In the genomic region with DNA sequence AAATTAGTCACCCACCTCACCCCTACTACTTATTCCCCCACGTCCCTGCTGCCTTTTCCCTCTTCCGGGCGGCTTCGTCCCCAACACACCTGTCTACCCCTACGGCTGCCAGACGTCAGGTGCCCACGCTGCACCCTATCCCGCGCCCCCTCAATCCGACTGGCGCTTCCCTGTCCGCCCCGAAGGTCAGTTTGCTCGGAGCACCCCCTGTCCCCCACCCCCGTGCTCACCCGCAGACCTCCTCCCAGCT, we compare ENCODE assay signal across 1 cellular context.
TF ChIP-seq lines count a peak whose summit lies in the region.

No MANE protein-coding gene starts in this region.

TF ChIP-seq in HEK293, 187 proteins besides CTCF, POLR2A, EP300 and RAD21 (continued from another document):
- TF ChIP-seq, protein P1, sequence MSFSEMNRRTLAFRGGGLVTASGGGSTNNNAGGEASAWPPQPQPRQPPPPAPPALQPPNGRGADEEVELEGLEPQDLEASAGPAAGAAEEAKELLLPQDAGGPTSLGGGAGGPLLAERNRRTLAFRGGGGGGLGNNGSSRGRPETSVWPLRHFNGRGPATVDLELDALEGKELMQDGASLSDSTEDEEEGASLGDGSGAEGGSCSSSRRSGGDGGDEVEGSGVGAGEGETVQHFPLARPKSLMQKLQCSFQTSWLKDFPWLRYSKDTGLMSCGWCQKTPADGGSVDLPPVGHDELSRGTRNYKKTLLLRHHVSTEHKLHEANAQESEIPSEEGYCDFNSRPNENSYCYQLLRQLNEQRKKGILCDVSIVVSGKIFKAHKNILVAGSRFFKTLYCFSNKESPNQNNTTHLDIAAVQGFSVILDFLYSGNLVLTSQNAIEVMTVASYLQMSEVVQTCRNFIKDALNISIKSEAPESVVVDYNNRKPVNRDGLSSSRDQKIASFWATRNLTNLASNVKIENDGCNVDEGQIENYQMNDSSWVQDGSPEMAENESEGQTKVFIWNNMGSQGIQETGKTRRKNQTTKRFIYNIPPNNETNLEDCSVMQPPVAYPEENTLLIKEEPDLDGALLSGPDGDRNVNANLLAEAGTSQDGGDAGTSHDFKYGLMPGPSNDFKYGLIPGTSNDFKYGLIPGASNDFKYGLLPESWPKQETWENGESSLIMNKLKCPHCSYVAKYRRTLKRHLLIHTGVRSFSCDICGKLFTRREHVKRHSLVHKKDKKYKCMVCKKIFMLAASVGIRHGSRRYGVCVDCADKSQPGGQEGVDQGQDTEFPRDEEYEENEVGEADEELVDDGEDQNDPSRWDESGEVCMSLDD (tag by site-specific recombination; IDR thresholded peaks at IDR 0.05) = 0 out of 2 replicates have a peak, but pooled peaks have one; percentile 46
- TF ChIP-seq, protein P2, sequence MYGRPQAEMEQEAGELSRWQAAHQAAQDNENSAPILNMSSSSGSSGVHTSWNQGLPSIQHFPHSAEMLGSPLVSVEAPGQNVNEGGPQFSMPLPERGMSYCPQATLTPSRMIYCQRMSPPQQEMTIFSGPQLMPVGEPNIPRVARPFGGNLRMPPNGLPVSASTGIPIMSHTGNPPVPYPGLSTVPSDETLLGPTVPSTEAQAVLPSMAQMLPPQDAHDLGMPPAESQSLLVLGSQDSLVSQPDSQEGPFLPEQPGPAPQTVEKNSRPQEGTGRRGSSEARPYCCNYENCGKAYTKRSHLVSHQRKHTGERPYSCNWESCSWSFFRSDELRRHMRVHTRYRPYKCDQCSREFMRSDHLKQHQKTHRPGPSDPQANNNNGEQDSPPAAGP (tag by site-specific recombination; IDR thresholded peaks at IDR 0.05) = no peak
- TF ChIP-seq, protein P3, sequence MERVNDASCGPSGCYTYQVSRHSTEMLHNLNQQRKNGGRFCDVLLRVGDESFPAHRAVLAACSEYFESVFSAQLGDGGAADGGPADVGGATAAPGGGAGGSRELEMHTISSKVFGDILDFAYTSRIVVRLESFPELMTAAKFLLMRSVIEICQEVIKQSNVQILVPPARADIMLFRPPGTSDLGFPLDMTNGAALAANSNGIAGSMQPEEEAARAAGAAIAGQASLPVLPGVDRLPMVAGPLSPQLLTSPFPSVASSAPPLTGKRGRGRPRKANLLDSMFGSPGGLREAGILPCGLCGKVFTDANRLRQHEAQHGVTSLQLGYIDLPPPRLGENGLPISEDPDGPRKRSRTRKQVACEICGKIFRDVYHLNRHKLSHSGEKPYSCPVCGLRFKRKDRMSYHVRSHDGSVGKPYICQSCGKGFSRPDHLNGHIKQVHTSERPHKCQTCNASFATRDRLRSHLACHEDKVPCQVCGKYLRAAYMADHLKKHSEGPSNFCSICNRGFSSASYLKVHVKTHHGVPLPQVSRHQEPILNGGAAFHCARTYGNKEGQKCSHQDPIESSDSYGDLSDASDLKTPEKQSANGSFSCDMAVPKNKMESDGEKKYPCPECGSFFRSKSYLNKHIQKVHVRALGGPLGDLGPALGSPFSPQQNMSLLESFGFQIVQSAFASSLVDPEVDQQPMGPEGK (tag by site-specific recombination; IDR thresholded peaks at IDR 0.05) = peak; percentile 25; the same call in 1 of the 2 replicates
- TF ChIP-seq ZNF555 (tag by site-specific recombination; conservative IDR thresholded peaks at IDR 0.05) (no peak), ZNF239 (tag by site-specific recombination; IDR thresholded peaks at IDR 0.05) (no peak), ZNF558 (tag by site-specific recombination; IDR thresholded peaks at IDR 0.05) (no peak), ZBTB20 (tag by site-specific recombination; IDR thresholded peaks at IDR 0.05) (0 out of 2 replicates have a peak, but pooled peaks have one; percentile 65), ZNF223 (tag by site-specific recombination; IDR thresholded peaks at IDR 0.05) (no peak), ZNF677 (tag by site-specific recombination; IDR thresholded peaks at IDR 0.05) (no peak), ZNF777 (tag by site-specific recombination; IDR thresholded peaks at IDR 0.05; ENCODE audit: borderline replicate concordance) (peak; percentile 90; the same call in 1 of the 2 replicates), EGR2 (tag by site-specific recombination; IDR thresholded peaks at IDR 0.05; ENCODE audit: low read depth) (peak; percentile 61), RBAK (tag by site-specific recombination; IDR thresholded peaks at IDR 0.05) (no peak), ZNF623 (tag by site-specific recombination; IDR thresholded peaks at IDR 0.05) (no peak), ZNF2 (tag by site-specific recombination; IDR thresholded peaks at IDR 0.05) (no peak), GLIS2 (tag by site-specific recombination; IDR thresholded peaks at IDR 0.05) (peak; percentile 27; the same call in 1 of the 2 replicates), ZBTB8A (tag by site-specific recombination; IDR thresholded peaks at IDR 0.05) (no peak), ZNF792 (tag by site-specific recombination; IDR thresholded peaks at IDR 0.05) (no peak), ZFHX2 (tag by site-specific recombination; conservative IDR thresholded peaks at IDR 0.05) (peak; percentile 70), ZNF549 (tag by site-specific recombination; IDR thresholded peaks at IDR 0.05) (no peak)
- TF ChIP-seq, protein P4, sequence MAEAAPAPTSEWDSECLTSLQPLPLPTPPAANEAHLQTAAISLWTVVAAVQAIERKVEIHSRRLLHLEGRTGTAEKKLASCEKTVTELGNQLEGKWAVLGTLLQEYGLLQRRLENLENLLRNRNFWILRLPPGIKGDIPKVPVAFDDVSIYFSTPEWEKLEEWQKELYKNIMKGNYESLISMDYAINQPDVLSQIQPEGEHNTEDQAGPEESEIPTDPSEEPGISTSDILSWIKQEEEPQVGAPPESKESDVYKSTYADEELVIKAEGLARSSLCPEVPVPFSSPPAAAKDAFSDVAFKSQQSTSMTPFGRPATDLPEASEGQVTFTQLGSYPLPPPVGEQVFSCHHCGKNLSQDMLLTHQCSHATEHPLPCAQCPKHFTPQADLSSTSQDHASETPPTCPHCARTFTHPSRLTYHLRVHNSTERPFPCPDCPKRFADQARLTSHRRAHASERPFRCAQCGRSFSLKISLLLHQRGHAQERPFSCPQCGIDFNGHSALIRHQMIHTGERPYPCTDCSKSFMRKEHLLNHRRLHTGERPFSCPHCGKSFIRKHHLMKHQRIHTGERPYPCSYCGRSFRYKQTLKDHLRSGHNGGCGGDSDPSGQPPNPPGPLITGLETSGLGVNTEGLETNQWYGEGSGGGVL (tag by site-specific recombination; IDR thresholded peaks at IDR 0.05) = 0 out of 2 replicates have a peak, but pooled peaks have one; percentile 49
- TF ChIP-seq, protein P5, sequence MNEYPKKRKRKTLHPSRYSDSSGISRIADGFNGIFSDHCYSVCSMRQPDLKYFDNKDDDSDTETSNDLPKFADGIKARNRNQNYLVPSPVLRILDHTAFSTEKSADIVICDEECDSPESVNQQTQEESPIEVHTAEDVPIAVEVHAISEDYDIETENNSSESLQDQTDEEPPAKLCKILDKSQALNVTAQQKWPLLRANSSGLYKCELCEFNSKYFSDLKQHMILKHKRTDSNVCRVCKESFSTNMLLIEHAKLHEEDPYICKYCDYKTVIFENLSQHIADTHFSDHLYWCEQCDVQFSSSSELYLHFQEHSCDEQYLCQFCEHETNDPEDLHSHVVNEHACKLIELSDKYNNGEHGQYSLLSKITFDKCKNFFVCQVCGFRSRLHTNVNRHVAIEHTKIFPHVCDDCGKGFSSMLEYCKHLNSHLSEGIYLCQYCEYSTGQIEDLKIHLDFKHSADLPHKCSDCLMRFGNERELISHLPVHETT (tag by site-specific recombination; IDR thresholded peaks at IDR 0.05) = no peak
- TF ChIP-seq, protein P6, sequence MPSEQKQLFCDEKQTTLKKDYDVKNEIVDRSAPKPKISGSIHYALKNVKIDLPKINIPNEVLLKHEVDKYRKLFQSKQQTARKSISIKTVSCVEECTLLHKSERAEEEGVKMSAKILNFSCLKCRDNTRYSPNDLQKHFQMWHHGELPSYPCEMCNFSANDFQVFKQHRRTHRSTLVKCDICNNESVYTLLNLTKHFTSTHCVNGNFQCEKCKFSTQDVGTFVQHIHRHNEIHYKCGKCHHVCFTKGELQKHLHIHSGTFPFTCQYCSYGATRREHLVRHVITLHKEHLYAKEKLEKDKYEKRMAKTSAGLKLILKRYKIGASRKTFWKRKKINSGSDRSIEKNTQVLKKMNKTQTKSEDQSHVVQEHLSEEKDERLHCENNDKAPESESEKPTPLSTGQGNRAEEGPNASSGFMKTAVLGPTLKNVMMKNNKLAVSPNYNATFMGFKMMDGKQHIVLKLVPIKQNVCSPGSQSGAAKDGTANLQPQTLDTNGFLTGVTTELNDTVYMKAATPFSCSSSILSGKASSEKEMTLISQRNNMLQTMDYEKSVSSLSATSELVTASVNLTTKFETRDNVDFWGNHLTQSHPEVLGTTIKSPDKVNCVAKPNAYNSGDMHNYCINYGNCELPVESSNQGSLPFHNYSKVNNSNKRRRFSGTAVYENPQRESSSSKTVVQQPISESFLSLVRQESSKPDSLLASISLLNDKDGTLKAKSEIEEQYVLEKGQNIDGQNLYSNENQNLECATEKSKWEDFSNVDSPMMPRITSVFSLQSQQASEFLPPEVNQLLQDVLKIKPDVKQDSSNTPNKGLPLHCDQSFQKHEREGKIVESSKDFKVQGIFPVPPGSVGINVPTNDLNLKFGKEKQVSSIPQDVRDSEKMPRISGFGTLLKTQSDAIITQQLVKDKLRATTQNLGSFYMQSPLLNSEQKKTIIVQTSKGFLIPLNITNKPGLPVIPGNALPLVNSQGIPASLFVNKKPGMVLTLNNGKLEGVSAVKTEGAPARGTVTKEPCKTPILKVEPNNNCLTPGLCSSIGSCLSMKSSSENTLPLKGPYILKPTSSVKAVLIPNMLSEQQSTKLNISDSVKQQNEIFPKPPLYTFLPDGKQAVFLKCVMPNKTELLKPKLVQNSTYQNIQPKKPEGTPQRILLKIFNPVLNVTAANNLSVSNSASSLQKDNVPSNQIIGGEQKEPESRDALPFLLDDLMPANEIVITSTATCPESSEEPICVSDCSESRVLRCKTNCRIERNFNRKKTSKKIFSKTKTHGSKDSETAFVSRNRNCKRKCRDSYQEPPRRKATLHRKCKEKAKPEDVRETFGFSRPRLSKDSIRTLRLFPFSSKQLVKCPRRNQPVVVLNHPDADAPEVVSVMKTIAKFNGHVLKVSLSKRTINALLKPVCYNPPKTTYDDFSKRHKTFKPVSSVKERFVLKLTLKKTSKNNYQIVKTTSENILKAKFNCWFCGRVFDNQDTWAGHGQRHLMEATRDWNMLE (tag by site-specific recombination; conservative IDR thresholded peaks at IDR 0.05; ENCODE audit: low read depth) = no peak
- TF ChIP-seq, protein P7, sequence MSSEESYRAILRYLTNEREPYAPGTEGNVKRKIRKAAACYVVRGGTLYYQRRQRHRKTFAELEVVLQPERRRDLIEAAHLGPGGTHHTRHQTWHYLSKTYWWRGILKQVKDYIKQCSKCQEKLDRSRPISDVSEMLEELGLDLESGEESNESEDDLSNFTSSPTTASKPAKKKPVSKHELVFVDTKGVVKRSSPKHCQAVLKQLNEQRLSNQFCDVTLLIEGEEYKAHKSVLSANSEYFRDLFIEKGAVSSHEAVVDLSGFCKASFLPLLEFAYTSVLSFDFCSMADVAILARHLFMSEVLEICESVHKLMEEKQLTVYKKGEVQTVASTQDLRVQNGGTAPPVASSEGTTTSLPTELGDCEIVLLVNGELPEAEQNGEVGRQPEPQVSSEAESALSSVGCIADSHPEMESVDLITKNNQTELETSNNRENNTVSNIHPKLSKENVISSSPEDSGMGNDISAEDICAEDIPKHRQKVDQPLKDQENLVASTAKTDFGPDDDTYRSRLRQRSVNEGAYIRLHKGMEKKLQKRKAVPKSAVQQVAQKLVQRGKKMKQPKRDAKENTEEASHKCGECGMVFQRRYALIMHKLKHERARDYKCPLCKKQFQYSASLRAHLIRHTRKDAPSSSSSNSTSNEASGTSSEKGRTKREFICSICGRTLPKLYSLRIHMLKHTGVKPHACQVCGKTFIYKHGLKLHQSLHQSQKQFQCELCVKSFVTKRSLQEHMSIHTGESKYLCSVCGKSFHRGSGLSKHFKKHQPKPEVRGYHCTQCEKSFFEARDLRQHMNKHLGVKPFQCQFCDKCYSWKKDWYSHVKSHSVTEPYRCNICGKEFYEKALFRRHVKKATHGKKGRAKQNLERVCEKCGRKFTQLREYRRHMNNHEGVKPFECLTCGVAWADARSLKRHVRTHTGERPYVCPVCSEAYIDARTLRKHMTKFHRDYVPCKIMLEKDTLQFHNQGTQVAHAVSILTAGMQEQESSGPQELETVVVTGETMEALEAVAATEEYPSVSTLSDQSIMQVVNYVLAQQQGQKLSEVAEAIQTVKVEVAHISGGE (tag by site-specific recombination; conservative IDR thresholded peaks at IDR 0.05; ENCODE audit: low read depth) = no peak
- TF ChIP-seq, protein P8, sequence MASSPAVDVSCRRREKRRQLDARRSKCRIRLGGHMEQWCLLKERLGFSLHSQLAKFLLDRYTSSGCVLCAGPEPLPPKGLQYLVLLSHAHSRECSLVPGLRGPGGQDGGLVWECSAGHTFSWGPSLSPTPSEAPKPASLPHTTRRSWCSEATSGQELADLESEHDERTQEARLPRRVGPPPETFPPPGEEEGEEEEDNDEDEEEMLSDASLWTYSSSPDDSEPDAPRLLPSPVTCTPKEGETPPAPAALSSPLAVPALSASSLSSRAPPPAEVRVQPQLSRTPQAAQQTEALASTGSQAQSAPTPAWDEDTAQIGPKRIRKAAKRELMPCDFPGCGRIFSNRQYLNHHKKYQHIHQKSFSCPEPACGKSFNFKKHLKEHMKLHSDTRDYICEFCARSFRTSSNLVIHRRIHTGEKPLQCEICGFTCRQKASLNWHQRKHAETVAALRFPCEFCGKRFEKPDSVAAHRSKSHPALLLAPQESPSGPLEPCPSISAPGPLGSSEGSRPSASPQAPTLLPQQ (tag by site-specific recombination; IDR thresholded peaks at IDR 0.05) = no peak
- TF ChIP-seq, protein P9, sequence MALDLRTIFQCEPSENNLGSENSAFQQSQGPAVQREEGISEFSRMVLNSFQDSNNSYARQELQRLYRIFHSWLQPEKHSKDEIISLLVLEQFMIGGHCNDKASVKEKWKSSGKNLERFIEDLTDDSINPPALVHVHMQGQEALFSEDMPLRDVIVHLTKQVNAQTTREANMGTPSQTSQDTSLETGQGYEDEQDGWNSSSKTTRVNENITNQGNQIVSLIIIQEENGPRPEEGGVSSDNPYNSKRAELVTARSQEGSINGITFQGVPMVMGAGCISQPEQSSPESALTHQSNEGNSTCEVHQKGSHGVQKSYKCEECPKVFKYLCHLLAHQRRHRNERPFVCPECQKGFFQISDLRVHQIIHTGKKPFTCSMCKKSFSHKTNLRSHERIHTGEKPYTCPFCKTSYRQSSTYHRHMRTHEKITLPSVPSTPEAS (tag by site-specific recombination; IDR thresholded peaks at IDR 0.05) = no peak
